In genomic region chr5:179475956-179476355, GRCh38 we compare ENCODE assay signal across 32 cellular contexts.
"Had no signal": no experiment of that assay in that cellular context is flagged by ENCODE, and none has a peak within 500 bp of the region (broad histone marks: within the 10 kb centered on the region; RNA-seq: fewer than 3 reads in every experiment).

No MANE protein-coding gene starts in this region.

- H3K9me3 Mint-ChIP-seq: activated CD4-positive, alpha-beta T cell treated with anti-CD3 and anti-CD28 coated beads, Interleukin-2, amount 10 ng/mL, durations not matched to agents 7 days and 5 days; activated naive CD4-positive, alpha-beta T cell treated with anti-CD3 and anti-CD28 coated beads for 36 hours; activated naive CD4-positive, alpha-beta T cell treated with anti-CD3 and anti-CD28 coated beads, Interleukin-2, amount 50 U/mL, for 72 hours; activated T-cell treated with anti-CD3 and anti-CD28 coated beads, Interleukin-2, amount 50 U/mL, for 4 hours; activated T-helper 1 cell treated with anti-CD3 and anti-CD28 coated beads, Interleukin-12 subunit alpha, Interleukin-12 subunit beta, Interleukin-2, Interleukin-4 antibody, amounts not matched to agents 30 ng/mL and 10 ng/mL and 1 ng/mL, durations not matched to agents 14 hours and 24 hours and 36 hours; central memory CD8-positive, alpha-beta T cell; T-helper 1 cell treated with Interleukin-12 subunit alpha and Interleukin-12 subunit beta and Interleukin-4 antibody, amounts not matched to agents 30 μg/mL and 1 μg/mL, for 36 hours; T-helper 2 cell treated with Interferon-gamma antibody and Interleukin-4, amounts not matched to agents 5 μg/mL and 100 μg/mL, for 36 hours had no signal

- H3K27ac Mint-ChIP-seq: activated CD4-positive, alpha-beta T cell treated with anti-CD3 and anti-CD28 coated beads for 36 hours; activated CD4-positive, alpha-beta T cell treated with anti-CD3 and anti-CD28 coated beads, Interleukin-2, amount 10 ng/mL, durations not matched to agents 7 days and 5 days; activated naive CD4-positive, alpha-beta T cell treated with anti-CD3 and anti-CD28 coated beads for 36 hours; activated naive CD4-positive, alpha-beta T cell treated with anti-CD3 and anti-CD28 coated beads, Interleukin-2, amount 50 U/mL, for 72 hours; activated T-helper 1 cell treated with anti-CD3 and anti-CD28 coated beads, Interleukin-12 subunit alpha, Interleukin-12 subunit beta, Interleukin-2, Interleukin-4 antibody, amounts not matched to agents 30 ng/mL and 10 ng/mL and 1 ng/mL, durations not matched to agents 14 hours and 24 hours and 36 hours; T-helper 1 cell treated with Interleukin-12 subunit alpha and Interleukin-12 subunit beta and Interleukin-4 antibody, amounts not matched to agents 30 μg/mL and 1 μg/mL, for 36 hours; T-helper 2 cell treated with Interferon-gamma antibody and Interleukin-4, amounts not matched to agents 5 μg/mL and 100 μg/mL, for 36 hours had no signal

- H3K27me3 ChIP-seq: adrenal gland, body of pancreas, MG63, SJSA1 had no signal

- DNase-seq: activated CD4-positive, alpha-beta T cell treated with anti-CD3 and anti-CD28 coated beads for 36 hours; activated CD4-positive, alpha-beta T cell treated with anti-CD3 and anti-CD28 coated beads, Interleukin-2, amount 10 ng/mL, durations not matched to agents 7 days and 5 days; activated CD4-positive, alpha-beta T cell treated with anti-CD3 and anti-CD28 coated beads, Interleukin-2, amount 50 U/mL, for 48 hours; activated CD8-positive, alpha-beta memory T cell treated with anti-CD3 and anti-CD28 coated beads, Interleukin-2, amount 50 U/mL, for 4 hours; activated gamma-delta T cell treated with Interleukin-2 at 50 U/mL for 16 hours; activated naive CD4-positive, alpha-beta T cell treated with anti-CD3 and anti-CD28 coated beads for 36 hours; activated T-cell treated with anti-CD3 and anti-CD28 coated beads for 4 hours; activated T-cell treated with anti-CD3 and anti-CD28 coated beads, Interleukin-2, amount 50 U/mL, for 4 hours; Kasumi-1; MG63; NCI-H1048; NCI-H1105 treated with DMSO at 0.1 percent for 48 hours; NCI-H1436; NCI-H1694; NCI-H2171; NCI-H510A; NCI-H526; NCI-H748 treated with DMSO at 0.1 percent for 48 hours; NK-92 treated with Interleukin-12 subunit alpha and Interleukin-12 subunit beta, amount 100 ng/mL, for 24 hours; PC-9; SHP77 treated with DMSO at 0.1 percent for 48 hours; SK-N-SH had no signal

- H3K36me3 ChIP-seq: adrenal gland, MG63, SJSA1 had no signal

- H3K4me1 Mint-ChIP-seq: activated CD4-positive, alpha-beta T cell treated with anti-CD3 and anti-CD28 coated beads for 36 hours; activated CD4-positive, alpha-beta T cell treated with anti-CD3 and anti-CD28 coated beads, Interleukin-2, amount 10 ng/mL, durations not matched to agents 7 days and 5 days; central memory CD8-positive, alpha-beta T cell had no signal

- H3K4me3 ChIP-seq: adrenal gland, body of pancreas, MG63, PC-9, SJSA1 had no signal

- H3K36me3 Mint-ChIP-seq: activated naive CD4-positive, alpha-beta T cell treated with anti-CD3 and anti-CD28 coated beads, Interleukin-2, amount 50 U/mL, for 72 hours had no signal

- ATAC-seq: activated CD4-positive, alpha-beta T cell treated with anti-CD3 and anti-CD28 coated beads for 36 hours; activated CD4-positive, CD25-positive, alpha-beta regulatory T cell treated with anti-CD3 and anti-CD28 coated beads, Interleukin-2, amount 50 U/mL, for 24 hours; activated naive CD4-positive, alpha-beta T cell treated with anti-CD3 and anti-CD28 coated beads, Interleukin-2, amount 50 U/mL, for 72 hours; activated T-cell treated with anti-CD3 and anti-CD28 coated beads, Interleukin-2, amount 50 U/mL, for 4 hours; body of pancreas had no signal

- H3K4me1 ChIP-seq: body of pancreas, SJSA1 had no signal

- H3K4me3 Mint-ChIP-seq: activated CD4-positive, alpha-beta T cell treated with anti-CD3 and anti-CD28 coated beads for 36 hours; activated CD4-positive, alpha-beta T cell treated with anti-CD3 and anti-CD28 coated beads, Interleukin-2, amount 10 ng/mL, durations not matched to agents 7 days and 5 days; activated naive CD4-positive, alpha-beta T cell treated with anti-CD3 and anti-CD28 coated beads for 36 hours; activated T-cell treated with anti-CD3 and anti-CD28 coated beads, Interleukin-2, amount 50 U/mL, for 4 hours; activated T-helper 1 cell treated with anti-CD3 and anti-CD28 coated beads, Interleukin-12 subunit alpha, Interleukin-12 subunit beta, Interleukin-2, Interleukin-4 antibody, amounts not matched to agents 30 ng/mL and 10 ng/mL and 1 ng/mL, durations not matched to agents 14 hours and 24 hours and 36 hours; central memory CD8-positive, alpha-beta T cell; T-helper 1 cell treated with Interleukin-12 subunit alpha and Interleukin-12 subunit beta and Interleukin-4 antibody, amounts not matched to agents 30 μg/mL and 1 μg/mL, for 36 hours; T-helper 2 cell treated with Interferon-gamma antibody and Interleukin-4, amounts not matched to agents 5 μg/mL and 100 μg/mL, for 36 hours had no signal

- H3K27ac ChIP-seq: adrenal gland, body of pancreas, PC-9, RWPE1, SJSA1 had no signal

- H3K9me3 ChIP-seq: adrenal gland, body of pancreas, SK-N-SH had no signal
